Comparison of ENCODE assay signal across 9 cellular contexts in the genomic region with DNA sequence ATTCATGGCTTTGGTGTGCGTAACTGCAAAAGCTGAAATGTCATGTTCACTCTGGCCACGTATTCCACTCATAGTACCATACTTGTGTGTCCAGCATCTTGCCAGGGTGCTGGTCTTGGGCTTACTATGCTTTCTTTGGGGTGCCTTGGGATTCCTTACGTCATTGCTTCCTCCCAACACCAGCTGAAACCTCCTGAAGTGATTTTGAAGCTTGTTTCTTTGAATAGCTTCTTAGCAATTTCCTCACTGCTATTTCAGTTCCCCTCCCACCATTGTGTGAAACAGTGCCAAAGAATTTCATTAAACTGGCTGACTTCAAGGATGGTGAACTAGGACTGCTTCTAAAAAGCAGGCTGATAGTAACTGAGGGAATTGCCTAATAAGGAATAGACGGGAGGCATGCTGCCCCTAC. TPM values are rescaled to one million over a fixed set of nuclear protein-coding genes. Genes with fewer than 3 reads are reported as not detected.
DNase-seq lines count a peak whose midpoint lies in the region; ATAC-seq and TF ChIP-seq lines count a peak whose summit lies in the region.
"Had no signal": no experiment of that assay in that cellular context is flagged by ENCODE, and none has a peak within 500 bp of the region (broad histone marks: within the 10 kb centered on the region; RNA-seq: fewer than 3 reads in every experiment).

No MANE protein-coding gene starts in this region.

- H3K4me1 ChIP-seq in tibial artery = peaks cover 0 to 91% (median 40%) of the 10 kb centered on the region in 4 donors

- intact Hi-C loops in dendritic cell treated with granulocyte-macrophage colony-stimulating factor and Interleukin-4, amounts not matched to agents 40 ng/mL and 50 ng/mL, for 4 days (cut with micrococcal nuclease) = loop anchor here (5.0 kb wide), 2 partner anchors 36 to 39 kb away; a partner anchor contains a TSS
- intact Hi-C loops in tibial artery (cut with DNase I; ENCODE audit: low total_unique reads) = no loop called here
- intact Hi-C loops in activated CD4-positive, alpha-beta memory T cell treated with anti-CD3 and anti-CD28 coated beads for 36 hours (cut with micrococcal nuclease) = no loop called here

- H3K27me3 Mint-ChIP-seq in T-helper 2 cell treated with Interferon-gamma antibody and Interleukin-4, amounts not matched to agents 5 μg/mL and 100 μg/mL, for 36 hours (ENCODE audit: low read depth) = no peaks in the 10 kb centered on the region
- no peaks in the 10 kb centered on the region for H3K27me3 Mint-ChIP-seq in dendritic cell treated with granulocyte-macrophage colony-stimulating factor and Interleukin-4, amounts not matched to agents 40 ng/mL and 50 ng/mL, for 4 days
- H3K27me3 Mint-ChIP-seq in activated CD4-positive, alpha-beta memory T cell treated with anti-CD3 and anti-CD28 coated beads for 36 hours = peaks cover 5% of the 10 kb centered on the region

- H3K36me3 Mint-ChIP-seq in T-helper 2 cell treated with Interferon-gamma antibody and Interleukin-4, amounts not matched to agents 5 μg/mL and 100 μg/mL, for 36 hours (ENCODE audit: low read depth) = peaks cover 14% of the 10 kb centered on the region
- H3K36me3 Mint-ChIP-seq in dendritic cell treated with granulocyte-macrophage colony-stimulating factor and Interleukin-4, amounts not matched to agents 40 ng/mL and 50 ng/mL, for 4 days (ENCODE audit: low read depth) = peaks cover 27% of the 10 kb centered on the region
- H3K36me3 Mint-ChIP-seq in activated CD4-positive, alpha-beta memory T cell treated with anti-CD3 and anti-CD28 coated beads for 36 hours = no peaks in the 10 kb centered on the region

- no peaks in the 10 kb centered on the region for H3K9me3 ChIP-seq in tibial artery

- no peak overlapping the region for H3K4me3 ChIP-seq in tibial artery

- POLR2A ChIA-PET in activated CD4-positive, alpha-beta memory T cell treated with anti-CD3 and anti-CD28 coated beads for 36 hours (lab: Charles Lee) = no interaction called here

- TF ChIP-seq CTCF in tibial artery (IDR thresholded peaks at IDR 0.05) = no peak

- no peak overlapping the region for H3K4me3 Mint-ChIP-seq in T-helper 2 cell treated with Interferon-gamma antibody and Interleukin-4, amounts not matched to agents 5 μg/mL and 100 μg/mL, for 36 hours
- H3K4me3 Mint-ChIP-seq in dendritic cell treated with granulocyte-macrophage colony-stimulating factor and Interleukin-4, amounts not matched to agents 40 ng/mL and 50 ng/mL, for 4 days = peak overlapping the region; percentile 9
- H3K4me3 Mint-ChIP-seq in activated CD4-positive, alpha-beta memory T cell treated with anti-CD3 and anti-CD28 coated beads for 36 hours = no peak overlapping the region

- no peaks in the 10 kb centered on the region for H3K27me3 ChIP-seq in tibial artery

- no peak for DNase-seq in T-helper 2 cell treated with Interferon-gamma antibody and Interleukin-4, amounts not matched to agents 5 μg/mL and 100 μg/mL, for 36 hours (ENCODE audit: low spot score)
- DNase-seq in T-helper 2 cell (no peak), midbrain (lab: John Stamatoyannopoulos, UW) (peak; percentile 15), tibial artery (peak; percentile 29 to 58), NCI-H2196 (lab: John Stamatoyannopoulos, UW; ENCODE audit: unreplicated experiment) (no peak)
- DNase-seq in activated CD4-positive, alpha-beta memory T cell treated with anti-CD3 and anti-CD28 coated beads for 36 hours = no peak

- peak overlapping the region; percentile 82 for H3K27ac Mint-ChIP-seq in T-helper 2 cell treated with Interferon-gamma antibody and Interleukin-4, amounts not matched to agents 5 μg/mL and 100 μg/mL, for 36 hours
- peak overlapping the region; percentile 96 for H3K27ac Mint-ChIP-seq in dendritic cell treated with granulocyte-macrophage colony-stimulating factor and Interleukin-4, amounts not matched to agents 40 ng/mL and 50 ng/mL, for 4 days
- no peak overlapping the region for H3K27ac Mint-ChIP-seq in activated CD4-positive, alpha-beta memory T cell treated with anti-CD3 and anti-CD28 coated beads for 36 hours
- H3K27ac Mint-ChIP-seq: activated T-cell treated with anti-CD3 and anti-CD28 coated beads, Interleukin-2, amount 50 U/mL, for 72 hours had no signal

- no peak for ATAC-seq in GM21529 (IDR thresholded peaks at IDR 0.05; ENCODE audit: unreplicated experiment)

- H3K4me1 Mint-ChIP-seq in T-helper 2 cell treated with Interferon-gamma antibody and Interleukin-4, amounts not matched to agents 5 μg/mL and 100 μg/mL, for 36 hours (ENCODE audit: low read depth) = peaks cover 59% of the 10 kb centered on the region
- H3K4me1 Mint-ChIP-seq in dendritic cell treated with granulocyte-macrophage colony-stimulating factor and Interleukin-4, amounts not matched to agents 40 ng/mL and 50 ng/mL, for 4 days (ENCODE audit: low read depth) = peaks cover 80% of the 10 kb centered on the region
- H3K4me1 Mint-ChIP-seq in activated CD4-positive, alpha-beta memory T cell treated with anti-CD3 and anti-CD28 coated beads for 36 hours (ENCODE audit: low read depth) = peaks cover 14% of the 10 kb centered on the region

- H3K27ac ChIP-seq in tibial artery = peak overlapping the region; percentile 77 to 78

- H3K36me3 ChIP-seq in tibial artery = no peaks in the 10 kb centered on the region

- CTCF ChIA-PET in activated CD4-positive, alpha-beta memory T cell treated with anti-CD3 and anti-CD28 coated beads for 36 hours (lab: Charles Lee) = no interaction called here

- H3K9me3 Mint-ChIP-seq in T-helper 2 cell treated with Interferon-gamma antibody and Interleukin-4, amounts not matched to agents 5 μg/mL and 100 μg/mL, for 36 hours = peaks cover 12% of the 10 kb centered on the region
- H3K9me3 Mint-ChIP-seq in dendritic cell treated with granulocyte-macrophage colony-stimulating factor and Interleukin-4, amounts not matched to agents 40 ng/mL and 50 ng/mL, for 4 days = no peaks in the 10 kb centered on the region
- H3K9me3 Mint-ChIP-seq in activated CD4-positive, alpha-beta memory T cell treated with anti-CD3 and anti-CD28 coated beads for 36 hours = no peaks in the 10 kb centered on the region

RNA-seq across cellular contexts. Expression of a gene that starts 36.9 kb away (rescaled TPM):
- total RNA-seq in activated CD4-positive, alpha-beta memory T cell treated with anti-CD3 and anti-CD28 coated beads for 36 hours = 1 to 10 TPM; 2.5 to 2.8 TPM

Comparison
In these comparisons a context has a peak if more than half of its experiments do, and no peak if none do; other contexts are left out.
1. DNase-seq: peak in midbrain (single experiment) and tibial artery (2 of 2); none in T-helper 2 cell treated with Interferon-gamma antibody and Interleukin-4, amounts not matched to agents 5 μg/mL and 100 μg/mL, for 36 hours (single experiment), T-helper 2 cell (0 of 5), activated CD4-positive, alpha-beta memory T cell treated with anti-CD3 and anti-CD28 coated beads for 36 hours (single experiment) and NCI-H2196 (single experiment).